In the genomic region with DNA sequence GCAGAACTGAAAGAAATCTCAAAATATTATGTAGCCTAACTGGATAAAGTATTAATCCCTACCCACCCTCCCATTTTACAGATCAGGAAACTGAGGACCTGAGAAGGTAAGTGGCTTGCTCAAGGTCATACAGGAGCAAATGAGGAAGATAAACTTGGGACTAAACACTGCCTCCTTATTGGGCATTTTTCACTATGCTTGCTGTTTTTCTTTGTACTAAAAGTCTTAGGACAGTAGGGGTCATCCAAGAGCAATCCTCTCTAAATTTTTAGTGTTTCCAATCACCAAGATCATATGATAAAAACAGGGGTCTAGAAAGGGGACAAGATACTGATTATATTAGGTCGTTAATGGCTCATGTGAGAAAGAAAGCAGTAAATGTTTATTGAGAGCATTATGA, we compare ENCODE assay signal across 13 cellular contexts.
DNase-seq lines count a peak whose midpoint lies in the region; FAIRE-seq and TF ChIP-seq lines count a peak whose summit lies in the region.
"Had no signal": no experiment of that assay in that cellular context is flagged by ENCODE, and none has a peak within 500 bp of the region (broad histone marks: within the 10 kb centered on the region; RNA-seq: fewer than 3 reads in every experiment).

No MANE protein-coding gene starts in this region.

- H4K20me1 ChIP-seq in H9 (ENCODE audit: control insufficient read depth, insufficient read depth, insufficient read length): no peaks in the 10 kb centered on the region
- no peaks in the 10 kb centered on the region for H4K20me1 ChIP-seq in SK-N-SH (ENCODE audit: insufficient read depth)
- no peaks in the 10 kb centered on the region for H4K20me1 ChIP-seq in keratinocyte (ENCODE audit: control insufficient read depth, extremely low read depth, insufficient read depth, low read length)

- H3T11ph ChIP-seq in H9 (ENCODE audit: low read length): no peak overlapping the region

- H2BK20ac ChIP-seq in H9 (ENCODE audit: low read depth, low read length, poor library complexity, severe bottlenecking): no peak overlapping the region

- no peak overlapping the region for H2BK120ac ChIP-seq in H9 (ENCODE audit: low read depth, low read length, poor library complexity, severe bottlenecking)

- no peaks in the 10 kb centered on the region for H3F3A ChIP-seq in SK-N-SH (replicated peaks; ENCODE audit: insufficient read depth)

- no peaks in the 10 kb centered on the region for H3K79me1 ChIP-seq in H9 (ENCODE audit: insufficient read depth, low read depth, low read length, poor library complexity, severe bottlenecking)

- no peak overlapping the region for H4K8ac ChIP-seq in H9 (replicated peaks; ENCODE audit: insufficient read length, low read depth, low read length)

- H3K27ac ChIP-seq in H9 (ENCODE audit: insufficient read length, low read depth, low read length) (no peak overlapping the region), SK-N-SH (ENCODE audit: low read depth in 2 of 2, low read length in 1 of 2) (no peak overlapping the region), keratinocyte (ENCODE audit: control insufficient read depth, insufficient read depth, low read length) (no peak overlapping the region)
- H3K27ac ChIP-seq: colonic mucosa, suprapubic skin had no signal

- POLR2A ChIA-PET in SK-N-SH (lab: Yijun Ruan, JAX): no interaction called here

- TF ChIP-seq EP300 in SK-N-SH (IDR thresholded peaks at IDR 0.05; ENCODE audit: borderline replicate concordance in 1 of 2, low read depth in 1 of 2, low read length in 1 of 2): no peak

- H2BK5ac ChIP-seq in H9 (ENCODE audit: insufficient read length, low read length): no peak overlapping the region

- peaks cover 5% of the 10 kb centered on the region for H3K4me1 ChIP-seq in H9 (ENCODE audit: insufficient read depth, low read length)
- H3K4me1 ChIP-seq in SK-N-SH (ENCODE audit: control insufficient read depth in 1 of 2, insufficient read depth in 2 of 2, low read depth in 1 of 2, low read length in 1 of 2): no peaks in the 10 kb centered on the region
- no peaks in the 10 kb centered on the region for H3K4me1 ChIP-seq in keratinocyte (ENCODE audit: control insufficient read depth, extremely low read depth, insufficient read depth, low read length)
- H3K4me1 ChIP-seq: colonic mucosa, suprapubic skin had no signal

- FAIRE-seq in keratinocyte (lab: Jason Lieb, UNC): no peak
- FAIRE-seq: HTR-8/SVneo, islet of Langerhans had no signal

- no CpG with 5 or more reads among the region's 1 CpG for WGBS in H9 (ENCODE audit: extremely low coverage, insufficient read length, low lambda C conversion rate)
- 6% methylated on average over 1 of the region's 1 CpG for WGBS in SK-N-SH (ENCODE audit: low lambda C conversion rate)

- H3K4me1 Mint-ChIP-seq in H9: peaks cover 25 to 34% of the 10 kb centered on the region in 2 experiments

- H3K9me3 ChIP-seq in H9 (ENCODE audit: control insufficient read depth, low read depth, low read length): no peaks in the 10 kb centered on the region
- no peaks in the 10 kb centered on the region for H3K9me3 ChIP-seq in SK-N-SH
- no peaks in the 10 kb centered on the region for H3K9me3 ChIP-seq in keratinocyte (ENCODE audit: control insufficient read depth, low read depth, low read length)
- H3K9me3 ChIP-seq: colonic mucosa, suprapubic skin had no signal

- no peaks in the 10 kb centered on the region for H3K9me1 ChIP-seq in keratinocyte (ENCODE audit: control insufficient read depth, extremely low read depth, insufficient read depth, low read length)

- no peak overlapping the region for H2AK5ac ChIP-seq in H9 (ENCODE audit: insufficient read length, low read length)

- H3K79me2 ChIP-seq in H9 (ENCODE audit: insufficient read depth, low read length) (no peaks in the 10 kb centered on the region), SK-N-SH (ENCODE audit: insufficient read depth) (no peaks in the 10 kb centered on the region), keratinocyte (ENCODE audit: control insufficient read depth, insufficient read depth, low read length) (no peaks in the 10 kb centered on the region)

- no peak overlapping the region for H4K91ac ChIP-seq in H9 (ENCODE audit: insufficient read length, low read depth, low read length)

- DNase-seq in AML-193 (lab: John Stamatoyannopoulos, UW) (peak; percentile 17 to 23), H9 (no peak), SK-N-SH (no peak), keratinocyte (ENCODE audit: low read depth, low spot score) (no peak), T1000 (lab: John Stamatoyannopoulos, UW) (no peak), cerebellar cortex (ENCODE audit: low spot score) (no peak), erythroblast (lab: John Stamatoyannopoulos, UW) (no peak), cerebellar nuclear complex (lab: John Stamatoyannopoulos, UW) (no peak)
- DNase-seq: colonic mucosa, GDM1 had no signal

- H3K4me2 ChIP-seq in H9 (ENCODE audit: insufficient read depth, insufficient read length, low read length): no peak overlapping the region
- no peak overlapping the region for H3K4me2 ChIP-seq in SK-N-SH
- no peak overlapping the region for H3K4me2 ChIP-seq in keratinocyte (ENCODE audit: control insufficient read depth, extremely low read depth, insufficient read depth, low read depth, low read length)

- H3K23ac ChIP-seq in H9 (ENCODE audit: insufficient read length, low read depth, low read length): no peak overlapping the region

- TF ChIP-seq RAD21 in SK-N-SH (IDR thresholded peaks at IDR 0.05; ENCODE audit: low read length): peak; percentile 23; the same call in 1 of the 2 replicates

- 0 out of 7 replicates have a peak overlapping the region, but pooled peaks of 1 of the 3 experiments have one; percentile 28 for H3K27ac Mint-ChIP-seq in H9

- no peak overlapping the region for H3K18ac ChIP-seq in H9 (ENCODE audit: insufficient read length, low read depth, low read length)

- H3K9me2 ChIP-seq in SK-N-SH: no peaks in the 10 kb centered on the region

- no peak overlapping the region for H2AFZ ChIP-seq in H9 (ENCODE audit: low read length)
- H2AFZ ChIP-seq in SK-N-SH (ENCODE audit: low read depth): no peak overlapping the region
- no peak overlapping the region for H2AFZ ChIP-seq in keratinocyte (ENCODE audit: control insufficient read depth, low read length)

- no peak overlapping the region for H2BK12ac ChIP-seq in H9 (ENCODE audit: insufficient read length, low read depth, low read length)

- H3K56ac ChIP-seq in H9 (ENCODE audit: insufficient read length, low read depth, low read length): no peak overlapping the region

- H3K9ac ChIP-seq in H9 (ENCODE audit: extremely low read depth, insufficient read length, low read length) (no peak overlapping the region), SK-N-SH (no peak overlapping the region), keratinocyte (ENCODE audit: control insufficient read depth, extremely low read depth, insufficient read depth, low read length) (no peak overlapping the region)

- no peaks in the 10 kb centered on the region for H3K23me2 ChIP-seq in H9 (ENCODE audit: insufficient read length, low read depth, low read length, poor library complexity, severe bottlenecking)

- H3K14ac ChIP-seq in H9 (ENCODE audit: insufficient read depth, low read length): no peak overlapping the region

- TF ChIP-seq POLR2A in erythroblast (IDR thresholded peaks at IDR 0.05; ENCODE audit: low read length): no peak

- H3K36me3 ChIP-seq in SK-N-SH (replicated peaks in 1 of 2; ENCODE audit: control insufficient read depth in 1 of 2, insufficient read depth in 2 of 2, low read length in 1 of 2) (no peaks in the 10 kb centered on the region), keratinocyte (ENCODE audit: control insufficient read depth in 2 of 2, extremely low read depth in 1 of 2, insufficient read depth in 2 of 2, low read length in 2 of 2) (no peaks in the 10 kb centered on the region)
- H3K36me3 ChIP-seq: colonic mucosa, suprapubic skin had no signal

- no peaks in the 10 kb centered on the region for H3K27me3 ChIP-seq in H9 (ENCODE audit: insufficient read depth, low read length)
- no peaks in the 10 kb centered on the region for H3K27me3 ChIP-seq in SK-N-SH (ENCODE audit: insufficient read depth)
- H3K27me3 ChIP-seq in keratinocyte (ENCODE audit: control insufficient read depth, extremely low read depth, insufficient read depth, low read length): peaks cover 3% of the 10 kb centered on the region
- H3K27me3 ChIP-seq: colonic mucosa, suprapubic skin had no signal

- H4K5ac ChIP-seq in H9 (ENCODE audit: insufficient read length, low read depth, low read length): no peak overlapping the region

- H3K4me3 Mint-ChIP-seq in H9: no peak overlapping the region

- no peaks in the 10 kb centered on the region for H3K27me3 Mint-ChIP-seq in H9 (ENCODE audit: low read depth)

- H3K4ac ChIP-seq in H9 (ENCODE audit: low read depth, low read length): no peak overlapping the region

- no peak overlapping the region for H2BK15ac ChIP-seq in H9 (ENCODE audit: low read depth, low read length)

- H3K36me3 Mint-ChIP-seq in H9 (ENCODE audit: insufficient read depth in 1 of 3, low read depth in 3 of 3): no peaks in the 10 kb centered on the region

- TF ChIP-seq CTCF in H9 (conservative IDR thresholded peaks at IDR 0.05) (peak; percentile 67), SK-N-SH (IDR thresholded peaks at IDR 0.05) (peak; percentile 45), keratinocyte (optimal IDR thresholded peaks at IDR 0.05 in 1 of 3, IDR thresholded peaks at IDR 0.05 in 1 of 3, conservative IDR thresholded peaks at IDR 0.05 in 1 of 3; ENCODE audit: extremely low read depth in 1 of 3, insufficient read depth in 2 of 3, low read length in 3 of 3) (peak in 2 of 3 experiments; percentile 8 to 40)

- H3K4me3 ChIP-seq in SK-N-SH (ENCODE audit: low read depth in 2 of 2, low read length in 1 of 2): no peak overlapping the region
- no peak overlapping the region for H3K4me3 ChIP-seq in keratinocyte (ENCODE audit: control insufficient read depth in 2 of 3, extremely low read depth in 1 of 3, insufficient read depth in 2 of 3, low read depth in 1 of 3, low read length in 3 of 3)
- H3K4me3 ChIP-seq: colonic mucosa, suprapubic skin had no signal

- dilution Hi-C loops in keratinocyte (cut with MboI; ENCODE audit: extremely low pct_ligation_motif_present, low sequenced_read_pairs): no loop called here

- H3K9me3 Mint-ChIP-seq in H9: no peaks in the 10 kb centered on the region

- CTCF ChIA-PET in SK-N-SH (lab: Yijun Ruan, JAX): no interaction called here

TF ChIP-seq in SK-N-SH, 30 proteins besides CTCF, POLR2A, EP300 and RAD21:
- no peak for TF ChIP-seq EZH2phosphoT487 (IDR thresholded peaks at IDR 0.05; ENCODE audit: borderline replicate concordance, low read depth)
- no peak for TF ChIP-seq ELF1 (IDR thresholded peaks at IDR 0.05)
- TF ChIP-seq TCF12 (IDR thresholded peaks at IDR 0.05): no peak
TF ChIP-seq in SK-N-SH: peak in this region for 0.

Comparison
In these comparisons a context has a peak if more than half of its experiments do, and no peak if none do; other contexts are left out.
1. DNase-seq: peak in AML-193 (2 of 2); none in H9 (single experiment), SK-N-SH (single experiment), keratinocyte (single experiment), T1000 (single experiment), cerebellar cortex (single experiment), erythroblast (0 of 2) and cerebellar nuclear complex (0 of 2).
2. Peak in every context shown above with its lines, with median percentiles within 50 percentile points of each other: CTCF ChIP-seq.